In genomic region chr10:73379064-73379748, GRCh38 we compare ENCODE assay signal across 23 cellular contexts. TPM values are rescaled to one million over a fixed set of nuclear protein-coding genes. Genes with fewer than 3 reads are reported as not detected.
DNase-seq lines count a peak whose midpoint lies in the region; ATAC-seq and TF ChIP-seq lines count a peak whose summit lies in the region.
"Had no signal": no experiment of that assay in that cellular context is flagged by ENCODE, and none has a peak within 500 bp of the region (broad histone marks: within the 10 kb centered on the region; RNA-seq: fewer than 3 reads in every experiment).

No MANE protein-coding gene starts in this region.

- no peaks in the 10 kb centered on the region for H3K27me3 Mint-ChIP-seq in activated CD4-positive, alpha-beta T cell treated with anti-CD3 and anti-CD28 coated beads for 36 hours
- no peaks in the 10 kb centered on the region for H3K27me3 Mint-ChIP-seq in activated naive CD8-positive, alpha-beta T cell
- no peaks in the 10 kb centered on the region for H3K27me3 Mint-ChIP-seq in stimulated activated memory B cell treated with anti-CD40 and anti-IgM and Interleukin-4, amounts not matched to agents 10 μg/mL and 1 μg/mL and 100 μg/mL, for 72 hours

- H3K27me3 ChIP-seq in left ventricle myocardium inferior (ENCODE audit: low read depth), result no peaks in the 10 kb centered on the region
- H3K27me3 ChIP-seq: transverse colon had no signal

- CTCF ChIA-PET in activated CD4-positive, alpha-beta T cell treated with anti-CD3 and anti-CD28 coated beads for 36 hours (lab: Charles Lee), result interaction anchor here (1.2 kb wide), 1 partner anchor 21 kb away, joined by 3 read pairs; the partner anchor contains the start of gene CFAP70

- H3K4me3 Mint-ChIP-seq in activated CD4-positive, alpha-beta T cell treated with anti-CD3 and anti-CD28 coated beads for 36 hours, result no peak overlapping the region
- H3K4me3 Mint-ChIP-seq in activated naive CD8-positive, alpha-beta T cell, result no peak overlapping the region
- H3K4me3 Mint-ChIP-seq in stimulated activated memory B cell treated with anti-CD40 and anti-IgM and Interleukin-4, amounts not matched to agents 10 μg/mL and 1 μg/mL and 100 μg/mL, for 72 hours, result no peak overlapping the region

- peaks cover 98% of the 10 kb centered on the region for H3K36me3 ChIP-seq in left ventricle myocardium inferior

- no peak for TF ChIP-seq CTCF in left ventricle myocardium inferior (IDR thresholded peaks at IDR 0.05; ENCODE audit: borderline replicate concordance)

- peaks cover 49% of the 10 kb centered on the region for H3K36me3 Mint-ChIP-seq in activated CD4-positive, alpha-beta T cell treated with anti-CD3 and anti-CD28 coated beads for 36 hours (ENCODE audit: low read depth)
- peaks cover 15% of the 10 kb centered on the region for H3K36me3 Mint-ChIP-seq in activated naive CD8-positive, alpha-beta T cell
- H3K36me3 Mint-ChIP-seq in stimulated activated memory B cell treated with anti-CD40 and anti-IgM and Interleukin-4, amounts not matched to agents 10 μg/mL and 1 μg/mL and 100 μg/mL, for 72 hours, result peaks cover 54% of the 10 kb centered on the region

- intact Hi-C loops in activated CD4-positive, alpha-beta T cell treated with anti-CD3 and anti-CD28 coated beads for 36 hours (cut with DNase I, micrococcal nuclease), result no loop called here
- intact Hi-C loops in left ventricle myocardium inferior (cut with micrococcal nuclease), result no loop called here

- no peaks in the 10 kb centered on the region for H3K9me3 Mint-ChIP-seq in activated CD4-positive, alpha-beta T cell treated with anti-CD3 and anti-CD28 coated beads for 36 hours (ENCODE audit: low read depth)
- no peaks in the 10 kb centered on the region for H3K9me3 Mint-ChIP-seq in activated naive CD8-positive, alpha-beta T cell (ENCODE audit: low read depth)
- H3K9me3 Mint-ChIP-seq in stimulated activated memory B cell treated with anti-CD40 and anti-IgM and Interleukin-4, amounts not matched to agents 10 μg/mL and 1 μg/mL and 100 μg/mL, for 72 hours, result no peaks in the 10 kb centered on the region

- DNase-seq in activated CD4-positive, alpha-beta T cell treated with anti-CD3 and anti-CD28 coated beads for 36 hours, result no peak
- DNase-seq in activated CD4-positive, alpha-beta T cell treated with anti-CD3 and anti-CD28 coated beads, Interleukin-2, amount 50 U/mL, for 48 hours, result no peak
- DNase-seq in NCI-H1105 (lab: John Stamatoyannopoulos, UW), result no peak
- no peak for DNase-seq in left ventricle myocardium inferior
- DNase-seq: activated CD8-positive, alpha-beta memory T cell treated with anti-CD3 and anti-CD28 coated beads, Interleukin-2, amount 50 U/mL, for 48 hours; amygdala; C1 segment of cervical spinal cord; cerebellar nuclear complex; DMS79; hypothalamus; left cardiac atrium; mucosa of descending colon; NCI-H187 treated with DMSO at 0.1 percent for 48 hours; NCI-H446 treated with DMSO at 0.1 percent for 48 hours; stimulated activated CD4-positive, alpha-beta T cell treated with anti-CD3 and anti-CD28 coated beads, Interleukin-4, amount 100 ng/mL, for 24 hours; stimulated activated CD8-positive, alpha-beta memory T cell treated with anti-CD3 and anti-CD28 coated beads, Interleukin-4, amount 100 ng/mL, for 48 hours; transverse colon; WERI-Rb-1 had no signal

- H3K4me1 ChIP-seq in left ventricle myocardium inferior, result peaks cover 7% of the 10 kb centered on the region
- H3K4me1 ChIP-seq: parathyroid adenoma, transverse colon had no signal

- H3K9me3 ChIP-seq in left ventricle myocardium inferior (replicated peaks), result no peaks in the 10 kb centered on the region
- H3K9me3 ChIP-seq: mucosa of descending colon, transverse colon had no signal

- peaks cover 6% of the 10 kb centered on the region for H3K4me1 Mint-ChIP-seq in activated CD4-positive, alpha-beta T cell treated with anti-CD3 and anti-CD28 coated beads for 36 hours
- H3K4me1 Mint-ChIP-seq in activated naive CD8-positive, alpha-beta T cell (ENCODE audit: low read depth), result peaks cover 5% of the 10 kb centered on the region
- H3K4me1 Mint-ChIP-seq in stimulated activated memory B cell treated with anti-CD40 and anti-IgM and Interleukin-4, amounts not matched to agents 10 μg/mL and 1 μg/mL and 100 μg/mL, for 72 hours, result peaks cover 12% of the 10 kb centered on the region

- H3K27ac Mint-ChIP-seq in activated CD4-positive, alpha-beta T cell treated with anti-CD3 and anti-CD28 coated beads for 36 hours, result peak overlapping the region; percentile 78
- peak overlapping the region; percentile 50 for H3K27ac Mint-ChIP-seq in activated naive CD8-positive, alpha-beta T cell
- peak overlapping the region; percentile 78 for H3K27ac Mint-ChIP-seq in stimulated activated memory B cell treated with anti-CD40 and anti-IgM and Interleukin-4, amounts not matched to agents 10 μg/mL and 1 μg/mL and 100 μg/mL, for 72 hours

- POLR2A ChIA-PET in activated CD4-positive, alpha-beta T cell treated with anti-CD3 and anti-CD28 coated beads for 36 hours (lab: Charles Lee), result no interaction called here

- ATAC-seq in activated CD4-positive, alpha-beta T cell treated with anti-CD3 and anti-CD28 coated beads for 36 hours, result peak; percentile 55
- peak; percentile 59 for ATAC-seq in HG03135 (IDR thresholded peaks at IDR 0.05; ENCODE audit: unreplicated experiment)
- ATAC-seq in stimulated activated memory B cell treated with anti-CD40 and anti-IgM and Interleukin-4, amounts not matched to agents 10 μg/mL and 1 μg/mL and 100 μg/mL, for 72 hours, result peak; percentile 57
- ATAC-seq in HG03342 (IDR thresholded peaks at IDR 0.05; ENCODE audit: unreplicated experiment), result no peak
- ATAC-seq: left cardiac atrium, mucosa of descending colon had no signal

- no peak overlapping the region for H3K4me3 ChIP-seq in left ventricle myocardium inferior
- H3K4me3 ChIP-seq: mucosa of descending colon, transverse colon had no signal

- no peak overlapping the region for H3K27ac ChIP-seq in left ventricle myocardium inferior (replicated peaks)
- H3K27ac ChIP-seq: parathyroid adenoma, transverse colon, WERI-Rb-1 had no signal

RNA-seq across cellular contexts. Expression of gene CFAP70, which starts 20.5 kb away (rescaled TPM):
- under 1 TPM; 0.58 to 0.71 TPM for total RNA-seq in activated CD4-positive, alpha-beta T cell treated with anti-CD3 and anti-CD28 coated beads for 36 hours
- total RNA-seq in left ventricle myocardium inferior, result 2.0 TPM

RNA-seq across cellular contexts. Expression of gene ANXA7, which starts 34.7 kb away (rescaled TPM):
- 100 to 1,000 TPM in 1 of 2 experiments, 10 to 100 TPM in 1; 94.6 to 118 TPM for total RNA-seq in activated CD4-positive, alpha-beta T cell treated with anti-CD3 and anti-CD28 coated beads for 36 hours
- 115 TPM for total RNA-seq in left ventricle myocardium inferior

RNA-seq across cellular contexts. Expression of gene MSS51, which starts 54.2 kb away (rescaled TPM):
- 1 to 10 TPM; 1.9 to 2.4 TPM for total RNA-seq in activated CD4-positive, alpha-beta T cell treated with anti-CD3 and anti-CD28 coated beads for 36 hours
- 5.9 TPM for total RNA-seq in left ventricle myocardium inferior
